Comparison of ENCODE assay signal across 1 cellular context in genomic region chr4:15455290-15455689, GRCh38.
TF ChIP-seq lines count a peak whose summit lies in the region.

No MANE protein-coding gene starts in this region.

TF ChIP-seq in liver, 16 proteins besides CTCF, POLR2A, EP300 and RAD21 (continued from another document):
- TF ChIP-seq ZBTB33 (IDR thresholded peaks at IDR 0.05) (no peak), REST (IDR thresholded peaks at IDR 0.05) (peak; percentile 46), TAF1 (conservative IDR thresholded peaks at IDR 0.05) (no peak), EGR1 (IDR thresholded peaks at IDR 0.05; ENCODE audit: low read depth in 2 of 2) (no peak)
